ENCODE assay signal across 14 cellular contexts in the genomic region with DNA sequence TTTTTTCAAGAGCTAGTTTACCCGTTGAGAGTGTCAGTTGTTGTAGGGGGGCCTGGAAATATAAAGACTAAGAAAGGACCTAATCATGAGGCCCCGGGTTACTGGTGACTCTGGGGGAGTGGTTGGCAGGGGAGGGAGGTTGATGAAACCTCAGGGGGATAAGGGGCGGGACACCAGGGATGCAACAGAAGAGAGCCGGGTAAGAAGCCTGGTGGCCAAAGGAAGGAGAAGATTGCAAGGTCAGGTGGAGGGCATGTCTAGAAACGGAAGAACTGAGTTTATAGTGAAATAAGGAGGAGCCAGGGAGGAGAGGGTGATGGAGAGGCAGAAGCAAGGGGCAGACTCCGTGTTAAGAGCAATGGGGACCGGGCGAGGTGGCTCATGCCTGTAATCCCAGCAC. TPM values are rescaled to one million over a fixed set of nuclear protein-coding genes. Genes with fewer than 3 reads are reported as not detected.
DNase-seq lines count a peak whose midpoint lies in the region; ATAC-seq and TF ChIP-seq lines count a peak whose summit lies in the region.
"Had no signal": no experiment of that assay in that cellular context is flagged by ENCODE, and none has a peak within 500 bp of the region (broad histone marks: within the 10 kb centered on the region; RNA-seq: fewer than 3 reads in every experiment).

No MANE protein-coding gene starts in this region.

- TF ChIP-seq CTCF in CD4-positive, alpha-beta T cell (IDR thresholded peaks at IDR 0.05) = no peak
- TF ChIP-seq CTCF in DOHH2 (IDR thresholded peaks at IDR 0.05; ENCODE audit: low read depth, low read length, poor library complexity, severe bottlenecking) = no peak
- TF ChIP-seq CTCF in SU-DHL-6 (IDR thresholded peaks at IDR 0.05; ENCODE audit: insufficient read depth, low read length, poor library complexity, severe bottlenecking) = no peak
- no peak for TF ChIP-seq CTCF in esophagus muscularis mucosa (IDR thresholded peaks at IDR 0.05)
- TF ChIP-seq CTCF in breast epithelium (IDR thresholded peaks at IDR 0.05) = no peak
- no peak for TF ChIP-seq CTCF in psoas muscle (IDR thresholded peaks at IDR 0.05)

- H3K4me1 ChIP-seq in DOHH2 (ENCODE audit: control insufficient read depth, low read length) (peaks cover 34% of the 10 kb centered on the region), esophagus muscularis mucosa (no peaks in the 10 kb centered on the region), breast epithelium (no peaks in the 10 kb centered on the region), psoas muscle (no peaks in the 10 kb centered on the region)

- H3K4me1 Mint-ChIP-seq in CD4-positive, alpha-beta T cell (ENCODE audit: low read depth) = peaks cover 44% of the 10 kb centered on the region

- H4K20me1 ChIP-seq in DOHH2 (ENCODE audit: control insufficient read depth, insufficient read depth, low read depth, low read length) = no peaks in the 10 kb centered on the region
- no peaks in the 10 kb centered on the region for H4K20me1 ChIP-seq in SU-DHL-6 (ENCODE audit: low read depth, low read length)

- no peaks in the 10 kb centered on the region for H3K27me3 Mint-ChIP-seq in CD4-positive, alpha-beta T cell

- no peaks in the 10 kb centered on the region for H3K36me3 Mint-ChIP-seq in CD4-positive, alpha-beta T cell (ENCODE audit: low read depth)

- intact Hi-C loops in CD4-positive, alpha-beta T cell (cut with DNase I, micrococcal nuclease) = loop anchor here (5.0 kb wide), 1 partner anchor 109 kb away; the partner anchor contains the start of gene PTP4A2 (in 2 of the 2)
- intact Hi-C loops in esophagus muscularis mucosa (cut with DNase I) = no loop called here
- intact Hi-C loops in breast epithelium (cut with DNase I; ENCODE audit: low total_unique reads) = no loop called here
- intact Hi-C loops in psoas muscle (cut with DNase I) = no loop called here

- no peak for ATAC-seq in CD4-positive, alpha-beta T cell (ENCODE audit: poor library complexity)
- no peak for ATAC-seq in psoas muscle
- ATAC-seq: left ventricle myocardium superior had no signal

- no peak overlapping the region for H3K4me3 Mint-ChIP-seq in CD4-positive, alpha-beta T cell
- H3K4me3 Mint-ChIP-seq: endodermal cell had no signal

- no peak overlapping the region for H3K27ac ChIP-seq in CD4-positive, alpha-beta T cell (ENCODE audit: low read depth, low read length)
- H3K27ac ChIP-seq in DOHH2 (ENCODE audit: low read depth, low read length) (no peak overlapping the region), SU-DHL-6 (ENCODE audit: low read depth, low read length) (peak overlapping the region; percentile 18; the same call in 1 of the 2 replicates), esophagus muscularis mucosa (replicated peaks in 1 of 4) (no peak overlapping the region), breast epithelium (no peak overlapping the region), psoas muscle (no peak overlapping the region)
- H3K27ac ChIP-seq: C4-2B had no signal

- TF ChIP-seq EP300 in esophagus muscularis mucosa (IDR thresholded peaks at IDR 0.05) = no peak

- H3K27ac Mint-ChIP-seq in CD4-positive, alpha-beta T cell = peak overlapping the region; percentile 88
- H3K27ac Mint-ChIP-seq: endodermal cell had no signal

- H3F3A ChIP-seq in DOHH2 (ENCODE audit: control insufficient read depth, insufficient read depth) (peaks cover 10% of the 10 kb centered on the region), SU-DHL-6 (ENCODE audit: insufficient read depth) (0 out of 2 replicates have a peak, but pooled peaks cover 8% of the 10 kb centered on the region)

- H3K9me2 ChIP-seq in DOHH2 (replicated peaks; ENCODE audit: control insufficient read depth, low read length) (no peaks in the 10 kb centered on the region), SU-DHL-6 (replicated peaks; ENCODE audit: insufficient read depth, low read length) (no peaks in the 10 kb centered on the region)

- no peak overlapping the region for H2AFZ ChIP-seq in SU-DHL-6 (ENCODE audit: low read depth, low read length, severe bottlenecking)

- CTCF ChIA-PET in CD4-positive, alpha-beta T cell (lab: Charles Lee) = interaction anchor here (2.5 kb wide), 1 partner anchor 136 kb away, joined by 7 read pairs; no protein-coding TSS in a partner anchor

- no peak overlapping the region for H3K9ac ChIP-seq in SU-DHL-6 (ENCODE audit: low read length)

- 0 out of 2 replicates have a peak, but pooled peaks cover 3% of the 10 kb centered on the region for H3K36me3 ChIP-seq in DOHH2 (ENCODE audit: control insufficient read depth, low read length)
- H3K36me3 ChIP-seq in SU-DHL-6 (ENCODE audit: low read length) = no peaks in the 10 kb centered on the region
- no peaks in the 10 kb centered on the region for H3K36me3 ChIP-seq in esophagus muscularis mucosa
- no peaks in the 10 kb centered on the region for H3K36me3 ChIP-seq in breast epithelium
- H3K36me3 ChIP-seq in psoas muscle (ENCODE audit: insufficient read depth in 1 of 2, low read depth in 1 of 2) = no peaks in the 10 kb centered on the region

- no peaks in the 10 kb centered on the region for H3K9me3 ChIP-seq in CD4-positive, alpha-beta T cell (ENCODE audit: control insufficient read depth, low read length)
- H3K9me3 ChIP-seq in DOHH2 (ENCODE audit: control insufficient read depth, insufficient read depth, low read length) (no peaks in the 10 kb centered on the region), SU-DHL-6 (ENCODE audit: insufficient read depth, low read length) (no peaks in the 10 kb centered on the region), esophagus muscularis mucosa (no peaks in the 10 kb centered on the region), breast epithelium (no peaks in the 10 kb centered on the region), psoas muscle (no peaks in the 10 kb centered on the region)

- 74% methylated on average over 8 of the region's 8 CpGs for WGBS in esophagus muscularis mucosa
- 62 to 65% (median 63%) methylated on average over 7 to 8 of the region's 8 CpGs for WGBS in psoas muscle, 3 donors

- H3K27me3 ChIP-seq in CD4-positive, alpha-beta T cell (ENCODE audit: control insufficient read depth, insufficient read depth, low read length) = no peaks in the 10 kb centered on the region
- no peaks in the 10 kb centered on the region for H3K27me3 ChIP-seq in DOHH2 (ENCODE audit: control insufficient read depth, low read length)
- H3K27me3 ChIP-seq in SU-DHL-6 (ENCODE audit: low read length) = no peaks in the 10 kb centered on the region
- H3K27me3 ChIP-seq in esophagus muscularis mucosa = peaks cover 0 to 12% (median 0%) of the 10 kb centered on the region in 4 donors
- no peaks in the 10 kb centered on the region for H3K27me3 ChIP-seq in breast epithelium
- H3K27me3 ChIP-seq in psoas muscle (ENCODE audit: insufficient read depth in 3 of 3, low read length in 2 of 3) = no peaks in the 10 kb centered on the region

- no peaks in the 10 kb centered on the region for H3K79me2 ChIP-seq in DOHH2 (ENCODE audit: control insufficient read depth, low read length)
- H3K79me2 ChIP-seq in SU-DHL-6 (ENCODE audit: insufficient read depth, low read length) = no peaks in the 10 kb centered on the region

- no peak for TF ChIP-seq POLR2A in esophagus muscularis mucosa (IDR thresholded peaks at IDR 0.05; ENCODE audit: low read depth)
- TF ChIP-seq POLR2A in breast epithelium (IDR thresholded peaks at IDR 0.05) = no peak

- H3K9me3 Mint-ChIP-seq in CD4-positive, alpha-beta T cell = no peaks in the 10 kb centered on the region
- H3K9me3 Mint-ChIP-seq: endodermal cell had no signal

- DNase-seq in CD4-positive, alpha-beta T cell = no peak
- DNase-seq in esophagus muscularis mucosa (ENCODE audit: extremely low spot score) = peak; percentile 34
- no peak for DNase-seq in NCI-H128 (lab: John Stamatoyannopoulos, UW; ENCODE audit: unreplicated experiment)
- no peak for DNase-seq in breast epithelium (ENCODE audit: low spot score in 2 of 2)
- no peak for DNase-seq in kidney glomerular epithelial cell (lab: John Stamatoyannopoulos, UW)
- DNase-seq in psoas muscle = no peak
- DNase-seq: caudate nucleus, endodermal cell, left ventricle myocardium superior, NCI-H774, T-helper 9 cell had no signal

- H3K4me2 ChIP-seq in DOHH2 (ENCODE audit: low read length) = peak overlapping the region; percentile 47
- peak overlapping the region; percentile 23 for H3K4me2 ChIP-seq in SU-DHL-6 (ENCODE audit: low read depth, low read length, poor library complexity, severe bottlenecking)

- no peak overlapping the region for H3K4me3 ChIP-seq in DOHH2 (ENCODE audit: low read length)
- no peak overlapping the region for H3K4me3 ChIP-seq in SU-DHL-6 (ENCODE audit: insufficient read depth, low read length, poor library complexity, severe bottlenecking)
- no peak overlapping the region for H3K4me3 ChIP-seq in esophagus muscularis mucosa
- H3K4me3 ChIP-seq in breast epithelium = no peak overlapping the region
- H3K4me3 ChIP-seq in psoas muscle = no peak overlapping the region

- POLR2A ChIA-PET in CD4-positive, alpha-beta T cell (lab: Charles Lee) = interaction anchor here (1.4 to 3.3 kb wide), 4 partner anchors 20 to 116 kb away, joined by 3 to 20 read pairs (median 16); partner anchors contain the start of gene PTP4A2

RNA-seq across cellular contexts. Expression of gene SPOCD1, which starts 12.5 kb away (rescaled TPM):
- under 1 TPM; 0.11 to 0.27 TPM for total RNA-seq in CD4-positive, alpha-beta T cell
- total RNA-seq in esophagus muscularis mucosa (under 1 TPM in 3 of 4 donors, not detected in 1; 0.17 to 0.19 (median 0.17) TPM), breast epithelium (10 to 100 TPM in 1 of 3 donors, 1 to 10 TPM in 1, under 1 TPM in 1; 0.15 to 11.1 (median 1.1) TPM), psoas muscle (under 1 TPM in 2 of 4 donors, not detected in 2; 0.15 to 0.32 TPM)
- polyA plus RNA-seq in psoas muscle = 1 to 10 TPM in 1 of 3 donors, under 1 TPM in 2; 0.05 to 2.5 (median 0.08) TPM
- total RNA-seq: left ventricle myocardium superior had no signal

Comparison
In these comparisons a context has a peak if more than half of its experiments do, and no peak if none do; other contexts are left out.
1. intact Hi-C loops: an anchor here in CD4-positive, alpha-beta T cell (5.0 kb wide); none called in esophagus muscularis mucosa, breast epithelium and psoas muscle.